ENCODE assay signal across 21 cellular contexts in genomic region chr3:23301817-23302216, GRCh38.
DNase-seq lines count a peak whose midpoint lies in the region; ATAC-seq and TF ChIP-seq lines count a peak whose summit lies in the region.
"Had no signal": no experiment of that assay in that cellular context is flagged by ENCODE, and none has a peak within 500 bp of the region (broad histone marks: within the 10 kb centered on the region; RNA-seq: fewer than 3 reads in every experiment).

No MANE protein-coding gene starts in this region.

- H3K18ac ChIP-seq in IMR-90 (ENCODE audit: low read depth, low read length) = no peak overlapping the region

- H3K36me3 Mint-ChIP-seq in MCF 10A (ENCODE audit: insufficient read depth, unreplicated experiment) = peaks cover 1% of the 10 kb centered on the region
- peaks cover 3% of the 10 kb centered on the region for H3K36me3 Mint-ChIP-seq in chondrocyte (ENCODE audit: low read depth)
- peaks cover 3% of the 10 kb centered on the region for H3K36me3 Mint-ChIP-seq in osteocyte (ENCODE audit: unreplicated experiment)
- H3K36me3 Mint-ChIP-seq: CD4-positive, CD25-positive, alpha-beta regulatory T cell; CD8-positive, alpha-beta memory T cell had no signal

- POLR2A ChIA-PET in MCF 10A (lab: Yijun Ruan, JAX) = no interaction called here
- POLR2A ChIA-PET in IMR-90 (lab: Charles Lee; ENCODE audit: unreplicated experiment) = no interaction called here

- H3K9me3 ChIP-seq in mammary epithelial cell (replicated peaks; ENCODE audit: insufficient read depth, low read length) = no peaks in the 10 kb centered on the region
- no peaks in the 10 kb centered on the region for H3K9me3 ChIP-seq in IMR-90 (ENCODE audit: control insufficient read depth, insufficient read depth, low read length)
- H3K9me3 ChIP-seq: BE2C, Caco-2 had no signal

- H4K5ac ChIP-seq in IMR-90 (ENCODE audit: low read depth, low read length) = no peak overlapping the region

- H2BK15ac ChIP-seq in IMR-90 (ENCODE audit: low read depth, low read length) = no peak overlapping the region

- no peak overlapping the region for H3K56ac ChIP-seq in IMR-90 (ENCODE audit: extremely low read depth, insufficient read depth, low read length)

- no peak overlapping the region for H2BK5ac ChIP-seq in IMR-90 (ENCODE audit: low read depth, low read length, poor library complexity, severe bottlenecking)

- H2AK5ac ChIP-seq in IMR-90 (ENCODE audit: low read depth, low read length) = no peak overlapping the region

- peaks cover 10 to 13% of the 10 kb centered on the region in 2 experiments; a peak in 2 of 4 replicates for H3K79me1 ChIP-seq in IMR-90 (ENCODE audit: low read depth in 1 of 2, low read length in 2 of 2)

- H2AFZ ChIP-seq in mammary epithelial cell (ENCODE audit: low read depth, low read length) (no peak overlapping the region), IMR-90 (replicated peaks; ENCODE audit: low read length, poor library complexity) (no peak overlapping the region)

- DNase-seq in MCF 10A (ENCODE audit: unreplicated experiment) = no peak
- DNase-seq in mammary epithelial cell = no peak
- DNase-seq in IMR-90 = no peak
- DNase-seq in chondrocyte (ENCODE audit: low spot score) = no peak
- no peak for DNase-seq in osteocyte (ENCODE audit: extremely low spot score, unreplicated experiment)
- DNase-seq in posterior vena cava (ENCODE audit: low spot score) = no peak
- DNase-seq in brain microvascular endothelial cell = no peak
- DNase-seq: 8988T; BE2C; C1 segment of cervical spinal cord; Caco-2; CD4-positive, CD25-positive, alpha-beta regulatory T cell; CD8-positive, alpha-beta memory T cell; DMS153; DMS79; GF-D8; GOT3; H7 had no signal

- no peaks in the 10 kb centered on the region for H3K27me3 ChIP-seq in mammary epithelial cell (ENCODE audit: insufficient read depth, low read length)
- H3K27me3 ChIP-seq in IMR-90 (ENCODE audit: control insufficient read depth, insufficient read depth, low read length) = no peaks in the 10 kb centered on the region
- H3K27me3 ChIP-seq in brain microvascular endothelial cell (replicated peaks) = no peaks in the 10 kb centered on the region
- H3K27me3 ChIP-seq: BE2C had no signal

- H3K9ac ChIP-seq in mammary epithelial cell (ENCODE audit: insufficient read depth, low read length) (no peak overlapping the region), IMR-90 (ENCODE audit: low read depth, low read length) (no peak overlapping the region)

- H3K27me3 Mint-ChIP-seq in MCF 10A (ENCODE audit: insufficient read depth, unreplicated experiment) (no peaks in the 10 kb centered on the region), chondrocyte (ENCODE audit: low read depth) (no peaks in the 10 kb centered on the region), osteocyte (ENCODE audit: unreplicated experiment) (no peaks in the 10 kb centered on the region)
- H3K27me3 Mint-ChIP-seq: CD4-positive, CD25-positive, alpha-beta regulatory T cell had no signal

- intact Hi-C loops in MCF 10A (cut with micrococcal nuclease) = no loop called here
- intact Hi-C loops in mammary epithelial cell (cut with micrococcal nuclease) = no loop called here
- intact Hi-C loops in IMR-90 (cut with micrococcal nuclease) = no loop called here
- intact Hi-C loops in posterior vena cava (cut with DNase I) = no loop called here

- BruUV-seq in MCF 10A (replicated peaks; lab: Mats Ljungman, UMichigan) (no TSS peak), mammary epithelial cell (replicated peaks; lab: Mats Ljungman, UMichigan) (no TSS peak), IMR-90 (replicated peaks; lab: Mats Ljungman, UMichigan) (no TSS peak)

- no peak for TF ChIP-seq CTCF in MCF 10A (IDR thresholded peaks at IDR 0.05; ENCODE audit: unreplicated experiment)
- TF ChIP-seq CTCF in mammary epithelial cell (conservative IDR thresholded peaks at IDR 0.05 in 1 of 2, IDR thresholded peaks at IDR 0.05 in 1 of 2; ENCODE audit: extremely low read depth in 1 of 2, insufficient read depth in 1 of 2, low read depth in 1 of 2, low read length in 2 of 2) = no peak
- no peak for TF ChIP-seq CTCF in IMR-90 (conservative IDR thresholded peaks at IDR 0.05; ENCODE audit: low read depth, low read length)
- no peak for TF ChIP-seq CTCF in chondrocyte (IDR thresholded peaks at IDR 0.05)
- TF ChIP-seq CTCF in osteocyte (IDR thresholded peaks at IDR 0.05) = no peak
- no peak for TF ChIP-seq CTCF in brain microvascular endothelial cell (IDR thresholded peaks at IDR 0.05; ENCODE audit: low read depth, low read length, missing control alignments)

- H3K4me3 ChIP-seq in mammary epithelial cell (replicated peaks in 1 of 3; ENCODE audit: insufficient read depth in 1 of 3, low read depth in 2 of 3, low read length in 3 of 3) (no peak overlapping the region), IMR-90 (ENCODE audit: insufficient read depth, low read depth, low read length) (no peak overlapping the region), brain microvascular endothelial cell (ENCODE audit: low read depth, low read length) (no peak overlapping the region)

- H3K4me1 ChIP-seq in mammary epithelial cell (ENCODE audit: insufficient read depth, low read length) (no peaks in the 10 kb centered on the region), IMR-90 (ENCODE audit: control insufficient read depth, insufficient read depth, low read length) (no peaks in the 10 kb centered on the region; the same call in 1 of the 2 replicates)
- H3K4me1 ChIP-seq: BE2C had no signal

- TF ChIP-seq RAD21 in IMR-90 (IDR thresholded peaks at IDR 0.05; ENCODE audit: low read length) = no peak

- H3K9me1 ChIP-seq in IMR-90 (ENCODE audit: insufficient read depth, low read length) = no peaks in the 10 kb centered on the region

- H4K8ac ChIP-seq in IMR-90 (ENCODE audit: low read depth in 2 of 2, low read length in 2 of 2) = no peak overlapping the region

- H3K36me3 ChIP-seq in mammary epithelial cell (ENCODE audit: insufficient read depth, low read length) (peaks cover 2% of the 10 kb centered on the region), IMR-90 (ENCODE audit: control insufficient read depth, insufficient read depth, low read length) (no peaks in the 10 kb centered on the region), brain microvascular endothelial cell (replicated peaks) (no peaks in the 10 kb centered on the region)
- H3K36me3 ChIP-seq: BE2C had no signal

- peaks cover 40% of the 10 kb centered on the region for H3K79me2 ChIP-seq in mammary epithelial cell (ENCODE audit: insufficient read depth, low read length)

- in situ Hi-C loops in mammary epithelial cell (cut with MboI; ENCODE audit: low sequenced_read_pairs in 2 of 2) = no loop called here
- in situ Hi-C loops in IMR-90 (cut with MboI; ENCODE audit: low sequenced_read_pairs) = no loop called here
- in situ Hi-C loops in brain microvascular endothelial cell (cut with HindIII; ENCODE audit: low pct_ligation_motif_present, low sequenced_read_pairs) = no loop called here

- no peaks in the 10 kb centered on the region for H3K9me3 Mint-ChIP-seq in MCF 10A (ENCODE audit: unreplicated experiment)
- H3K9me3 Mint-ChIP-seq in chondrocyte (ENCODE audit: low read depth) = peaks cover 7% of the 10 kb centered on the region
- peaks cover 9% of the 10 kb centered on the region for H3K9me3 Mint-ChIP-seq in osteocyte (ENCODE audit: unreplicated experiment)

- H4K20me1 ChIP-seq in mammary epithelial cell (ENCODE audit: insufficient read depth, low read length) = no peaks in the 10 kb centered on the region
- 0 out of 2 replicates have a peak, but pooled peaks cover 5% of the 10 kb centered on the region for H4K20me1 ChIP-seq in IMR-90 (ENCODE audit: insufficient read depth, low read length)

- H3K4me3 Mint-ChIP-seq in MCF 10A (ENCODE audit: unreplicated experiment) = no peak overlapping the region
- H3K4me3 Mint-ChIP-seq in chondrocyte (ENCODE audit: unreplicated experiment) = no peak overlapping the region
- peak overlapping the region; percentile 3 for H3K4me3 Mint-ChIP-seq in osteocyte (ENCODE audit: unreplicated experiment)
- H3K4me3 Mint-ChIP-seq: CD4-positive, CD25-positive, alpha-beta regulatory T cell; CD8-positive, alpha-beta memory T cell; HFFc6 had no signal

- TF ChIP-seq POLR2A in IMR-90 (IDR thresholded peaks at IDR 0.05; ENCODE audit: low read depth, low read length) = no peak

- no peak overlapping the region for H4K91ac ChIP-seq in IMR-90 (ENCODE audit: insufficient read depth, low read depth, low read length)

- ATAC-seq in IMR-90 (ENCODE audit: low read depth) (no peak), GM21528 (IDR thresholded peaks at IDR 0.05; ENCODE audit: low FRiP score, unreplicated experiment) (no peak)
- ATAC-seq: HCT116 had no signal

- no peak overlapping the region for H2BK20ac ChIP-seq in IMR-90 (ENCODE audit: low read depth, low read length)

- H3K23ac ChIP-seq in IMR-90 (ENCODE audit: low read depth, low read length) = no peak overlapping the region

- peak overlapping the region; percentile 2 for H3K27ac Mint-ChIP-seq in MCF 10A (ENCODE audit: low read depth, unreplicated experiment)
- peak overlapping the region; percentile 52 for H3K27ac Mint-ChIP-seq in chondrocyte (ENCODE audit: unreplicated experiment)
- peak overlapping the region; percentile 78 for H3K27ac Mint-ChIP-seq in osteocyte (ENCODE audit: unreplicated experiment)
- H3K27ac Mint-ChIP-seq: CD4-positive, CD25-positive, alpha-beta regulatory T cell; CD8-positive, alpha-beta memory T cell; HFFc6 had no signal

- H3K4me1 Mint-ChIP-seq in MCF 10A (ENCODE audit: insufficient read depth, unreplicated experiment) (no peaks in the 10 kb centered on the region), chondrocyte (ENCODE audit: low read depth) (peaks cover 47% of the 10 kb centered on the region), osteocyte (ENCODE audit: unreplicated experiment) (peaks cover 40% of the 10 kb centered on the region)
- H3K4me1 Mint-ChIP-seq: CD4-positive, CD25-positive, alpha-beta regulatory T cell; CD8-positive, alpha-beta memory T cell had no signal

- dilution Hi-C loops in mammary epithelial cell (cut with HindIII; ENCODE audit: low sequenced_read_pairs) = no loop called here
- dilution Hi-C loops in IMR-90 (cut with HindIII; ENCODE audit: low sequenced_read_pairs, unreplicated experiment) = no loop called here

- no peak overlapping the region for H3K4me2 ChIP-seq in mammary epithelial cell (ENCODE audit: insufficient read depth, low read depth, low read length)
- H3K4me2 ChIP-seq in IMR-90 (ENCODE audit: low read depth, low read length) = no peak overlapping the region

- CTCF ChIA-PET in MCF 10A (lab: Yijun Ruan, JAX) = no interaction called here
- CTCF ChIA-PET in mammary epithelial cell (lab: Charles Lee; ENCODE audit: low non-redundant PET) = no interaction called here
- CTCF ChIA-PET in IMR-90 (lab: Yijun Ruan, JAX) = no interaction called here

- no peak overlapping the region for H2BK120ac ChIP-seq in IMR-90 (ENCODE audit: low read depth, low read length)

- 99% methylated on average over 5 of the region's 5 CpGs for WGBS in mammary epithelial cell (ENCODE audit: low coverage, missing lambda C conversion rate)
- WGBS in IMR-90 (ENCODE audit: extremely low coverage in 2 of 2, insufficient read length in 1 of 2), 2 experiments = no CpG with 5 or more reads among the region's 5 CpGs

- H3K27ac ChIP-seq in mammary epithelial cell (ENCODE audit: insufficient read depth, low read depth, low read length) (no peak overlapping the region), IMR-90 (ENCODE audit: insufficient read depth, low read length) (no peak overlapping the region), brain microvascular endothelial cell (no peak overlapping the region)

- no peak overlapping the region for H3K14ac ChIP-seq in IMR-90 (replicated peaks; ENCODE audit: low read depth, low read length)

- no peak overlapping the region for H2AK9ac ChIP-seq in IMR-90 (replicated peaks; ENCODE audit: low read depth, low read length, poor library complexity)

- no peak overlapping the region for H3K4ac ChIP-seq in IMR-90 (ENCODE audit: low read depth, low read length)

Comparison
In these comparisons a context has a peak if more than half of its experiments do, and no peak if none do; other contexts are left out.
1. H3K27ac Mint-ChIP-seq: peak in every context shown above with its lines; median percentile 78 in osteocyte; 52 in chondrocyte; 2 in MCF 10A.